In genomic region chr2:106104332-106105062, GRCh38 we compare ENCODE assay signal across 9 cellular contexts.
A peak's percentile ranks its signal among the peaks of the same experiment; 100 is the strongest.
DNase-seq lines count a peak whose midpoint lies in the region; ATAC-seq and TF ChIP-seq lines count a peak whose summit lies in the region.
"Had no signal": no experiment of that assay in that cellular context is flagged by ENCODE, and none has a peak within 500 bp of the region (broad histone marks: within the 10 kb centered on the region; RNA-seq: fewer than 3 reads in every experiment).

No MANE protein-coding gene starts in this region.

- no peak overlapping the region for H3K18ac ChIP-seq in neuronal stem cell (ENCODE audit: low read length)

- intact Hi-C loops in PC-9 (cut with micrococcal nuclease; ENCODE audit: unreplicated experiment), result loop anchor here (5.0 to 10.0 kb wide), 2 partner anchors 478 to 760 kb away; no protein-coding TSS in a partner anchor

- no peak overlapping the region for H2BK15ac ChIP-seq in neuronal stem cell (ENCODE audit: low read length)

- H3K9me2 ChIP-seq in PC-9 (ENCODE audit: insufficient read depth), result no peaks in the 10 kb centered on the region

- H3K36me3 Mint-ChIP-seq in activated T-cell treated with anti-CD3 and anti-CD28 coated beads, Interleukin-2, amount 50 U/mL, for 72 hours (ENCODE audit: insufficient read depth in 2 of 2), result peaks cover 3% of the 10 kb centered on the region in 2 donors

- peak; percentile 52 for ATAC-seq in GM19438 (IDR thresholded peaks at IDR 0.05; ENCODE audit: low read depth, unreplicated experiment)
- ATAC-seq in activated T-cell treated with anti-CD3 and anti-CD28 coated beads, Interleukin-2, amount 50 U/mL, for 72 hours (replicated peaks in 1 of 2), result peak; percentile 66 to 68
- ATAC-seq in GM21381 (IDR thresholded peaks at IDR 0.05; ENCODE audit: unreplicated experiment), result no peak

- no peaks in the 10 kb centered on the region for H3K79me2 ChIP-seq in PC-9 (ENCODE audit: low read depth)

- H3K9me3 ChIP-seq in PC-9 (ENCODE audit: insufficient read depth, low read depth), result no peaks in the 10 kb centered on the region
- H3K9me3 ChIP-seq in neuronal stem cell (replicated peaks in 1 of 2; ENCODE audit: control insufficient read depth in 2 of 2, insufficient read depth in 1 of 2, low read depth in 1 of 2, low read length in 2 of 2), result no peaks in the 10 kb centered on the region

- no peak overlapping the region for H3K27ac Mint-ChIP-seq in activated T-cell treated with anti-CD3 and anti-CD28 coated beads, Interleukin-2, amount 50 U/mL, for 72 hours
- H3K27ac Mint-ChIP-seq: T-helper 1 cell treated with Interleukin-12 subunit alpha and Interleukin-12 subunit beta and Interleukin-4 antibody, amounts not matched to agents 30 μg/mL and 1 μg/mL, for 36 hours had no signal

- H3K9me3 Mint-ChIP-seq in activated T-cell treated with anti-CD3 and anti-CD28 coated beads, Interleukin-2, amount 50 U/mL, for 72 hours, result no peaks in the 10 kb centered on the region
- H3K9me3 Mint-ChIP-seq: T-helper 1 cell treated with Interleukin-12 subunit alpha and Interleukin-12 subunit beta and Interleukin-4 antibody, amounts not matched to agents 30 μg/mL and 1 μg/mL, for 36 hours had no signal

- H2BK5ac ChIP-seq in neuronal stem cell (ENCODE audit: low read length), result no peak overlapping the region

- no peak overlapping the region for H3K4me3 ChIP-seq in PC-9
- H3K4me3 ChIP-seq in fibroblast of pulmonary artery (replicated peaks; ENCODE audit: low read depth, low read length), result no peak overlapping the region
- H3K4me3 ChIP-seq in neuronal stem cell (ENCODE audit: low read length in 2 of 2), result no peak overlapping the region

- H3F3A ChIP-seq in PC-9 (ENCODE audit: insufficient read depth, low read depth), result no peaks in the 10 kb centered on the region

- no peak overlapping the region for H3K4me3 Mint-ChIP-seq in activated T-cell treated with anti-CD3 and anti-CD28 coated beads, Interleukin-2, amount 50 U/mL, for 72 hours
- H3K4me3 Mint-ChIP-seq: T-helper 1 cell treated with Interleukin-12 subunit alpha and Interleukin-12 subunit beta and Interleukin-4 antibody, amounts not matched to agents 30 μg/mL and 1 μg/mL, for 36 hours had no signal

- H3K4me2 ChIP-seq in PC-9 (no peak overlapping the region), neuronal stem cell (ENCODE audit: insufficient read depth, low read length, poor library complexity, severe bottlenecking) (no peak overlapping the region)

- no peak overlapping the region for H2AK5ac ChIP-seq in neuronal stem cell (ENCODE audit: low read depth, low read length)

- H3K27me3 ChIP-seq in PC-9 (ENCODE audit: insufficient read depth, low read depth) (no peaks in the 10 kb centered on the region), neuronal stem cell (ENCODE audit: control insufficient read depth in 3 of 3, insufficient read depth in 3 of 3, low read depth in 1 of 3, low read length in 3 of 3) (no peaks in the 10 kb centered on the region)

- POLR2A ChIA-PET in PC-9 (lab: Charles Lee; ENCODE audit: unreplicated experiment), result no interaction called here

- no peak overlapping the region for H3K9ac ChIP-seq in neuronal stem cell (ENCODE audit: low read depth, low read length, poor library complexity)

- no peaks in the 10 kb centered on the region for H3K79me1 ChIP-seq in neuronal stem cell (ENCODE audit: low read depth, low read length)

- no peak overlapping the region for H4K8ac ChIP-seq in neuronal stem cell (ENCODE audit: low read depth, low read length)

- H3K4me1 ChIP-seq in PC-9 (replicated peaks; ENCODE audit: insufficient read depth), result no peaks in the 10 kb centered on the region
- peaks cover 0 to 2% of the 10 kb centered on the region in 2 donors for H3K4me1 ChIP-seq in neuronal stem cell (ENCODE audit: control insufficient read depth in 2 of 2, insufficient read depth in 1 of 2, low read depth in 1 of 2, low read length in 2 of 2)

- no peaks in the 10 kb centered on the region for H3K27me3 Mint-ChIP-seq in activated T-cell treated with anti-CD3 and anti-CD28 coated beads, Interleukin-2, amount 50 U/mL, for 72 hours (ENCODE audit: low read depth)

- no peak overlapping the region for H2BK120ac ChIP-seq in neuronal stem cell (ENCODE audit: low read depth, low read length)

- TF ChIP-seq CTCF in PC-9 (conservative IDR thresholded peaks at IDR 0.05), result peak; percentile 99
- no peak for TF ChIP-seq CTCF in fibroblast of pulmonary artery (IDR thresholded peaks at IDR 0.05; ENCODE audit: low read length, missing control alignments)

- no peaks in the 10 kb centered on the region for H4K20me1 ChIP-seq in PC-9 (ENCODE audit: insufficient read depth)

- no CpG with 5 or more reads among the region's 16 CpGs for WGBS in neuronal stem cell (ENCODE audit: extremely low coverage in 2 of 2, insufficient read length in 2 of 2, insufficient replicate concordance in 1 of 2), 2 donors

- H2AFZ ChIP-seq in PC-9 (no peak overlapping the region), neuronal stem cell (ENCODE audit: low read length) (no peak overlapping the region)

- CTCF ChIA-PET in PC-9 (lab: Charles Lee), result interaction anchor here (0.8 kb wide), 1 partner anchor 69 kb away, joined by 3 read pairs; no protein-coding TSS in a partner anchor

- H3K23ac ChIP-seq in neuronal stem cell (ENCODE audit: low read depth, low read length, poor library complexity), result no peak overlapping the region

- no TSS peak for BruUV-seq in PC-9 (replicated peaks; lab: Mats Ljungman, UMichigan)

- no peak overlapping the region for H3K4ac ChIP-seq in neuronal stem cell (ENCODE audit: low read length)

- no peak overlapping the region for H4K91ac ChIP-seq in neuronal stem cell (ENCODE audit: low read depth, low read length, poor library complexity)

- DNase-seq in COR-L47 (lab: John Stamatoyannopoulos, UW) (peak; percentile 47), HuH-7 (ENCODE audit: low spot score) (peak; percentile 82), PC-9 (peak in 1 of 2 experiments; percentile 54), fibroblast of pulmonary artery (ENCODE audit: low read depth) (peak; percentile 75), neuronal stem cell (ENCODE audit: low spot score) (peak; percentile 54)
- DNase-seq in activated T-cell treated with anti-CD3 and anti-CD28 coated beads, Interleukin-2, amount 50 U/mL, for 72 hours, result peak; percentile 55 to 72

- H2BK12ac ChIP-seq in neuronal stem cell (ENCODE audit: low read length), result no peak overlapping the region

- H3K4me1 Mint-ChIP-seq in activated T-cell treated with anti-CD3 and anti-CD28 coated beads, Interleukin-2, amount 50 U/mL, for 72 hours (ENCODE audit: low read depth), result no peaks in the 10 kb centered on the region

- no peak overlapping the region for H3K14ac ChIP-seq in neuronal stem cell (ENCODE audit: low read length)

- H3K27ac ChIP-seq in PC-9 (no peak overlapping the region), neuronal stem cell (replicated peaks; ENCODE audit: low read length) (no peak overlapping the region)

- H3K36me3 ChIP-seq in PC-9 (ENCODE audit: low read depth) (no peaks in the 10 kb centered on the region), neuronal stem cell (replicated peaks in 1 of 2; ENCODE audit: control insufficient read depth in 2 of 2, insufficient read depth in 2 of 2, low read length in 2 of 2) (peaks cover 15 to 75% of the 10 kb centered on the region in 2 donors)
